10 cellular contexts compared by ENCODE assay signal in the genomic region with DNA sequence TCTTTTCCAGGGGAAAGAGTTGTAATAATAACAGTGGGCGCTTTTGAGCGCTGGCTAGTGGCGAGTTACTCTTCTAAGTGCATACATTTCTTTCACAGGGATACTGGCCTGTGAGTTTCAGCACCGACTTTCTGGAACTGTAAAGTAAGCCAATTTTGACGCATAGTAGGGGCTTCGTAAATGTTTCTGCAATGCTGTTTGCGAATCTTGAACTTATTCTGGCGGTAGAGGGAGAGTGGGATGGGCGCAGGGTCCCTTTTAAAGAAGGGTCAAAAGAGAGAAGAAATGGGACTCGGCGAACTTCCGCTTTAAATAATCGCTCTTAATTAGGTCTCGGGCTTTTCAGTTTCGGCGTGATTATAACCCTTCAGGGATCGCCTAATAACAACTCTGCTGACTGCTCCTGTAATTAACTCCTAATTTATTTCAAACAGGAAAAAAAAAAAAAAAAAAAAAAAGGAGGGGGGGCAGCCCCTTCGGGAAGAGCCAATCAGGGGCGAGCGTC. TPM values are rescaled to one million over a fixed set of nuclear protein-coding genes. Genes with fewer than 3 reads are reported as not detected.
DNase-seq lines count a peak whose midpoint lies in the region; ATAC-seq and TF ChIP-seq lines count a peak whose summit lies in the region.
"Had no signal": no experiment of that assay in that cellular context is flagged by ENCODE, and none has a peak within 500 bp of the region (broad histone marks: within the 10 kb centered on the region; RNA-seq: fewer than 3 reads in every experiment).

No MANE protein-coding gene starts in this region.

- TF ChIP-seq CTCF in ascending aorta (IDR thresholded peaks at IDR 0.05), result no peak

- peaks cover 5% of the 10 kb centered on the region for H3K4me1 Mint-ChIP-seq in T-helper 1 cell treated with Interleukin-12 subunit alpha and Interleukin-12 subunit beta and Interleukin-4 antibody, amounts not matched to agents 30 μg/mL and 1 μg/mL, for 36 hours (ENCODE audit: low read depth)
- peaks cover 7 to 8% of the 10 kb centered on the region in 2 donors for H3K4me1 Mint-ChIP-seq in immature natural killer cell

- H3K36me3 ChIP-seq in ascending aorta (no peaks in the 10 kb centered on the region), subcutaneous abdominal adipose tissue (ENCODE audit: control insufficient read depth in 5 of 5, insufficient read depth in 5 of 5, low read length in 5 of 5) (no peaks in the 10 kb centered on the region)

- ATAC-seq in HG03439 (IDR thresholded peaks at IDR 0.05; ENCODE audit: unreplicated experiment), result no peak

- H3K9me3 ChIP-seq in ascending aorta, result no peaks in the 10 kb centered on the region
- no peaks in the 10 kb centered on the region for H3K9me3 ChIP-seq in subcutaneous abdominal adipose tissue (ENCODE audit: control insufficient read depth in 5 of 5, low read length in 5 of 5)

- intact Hi-C loops in ascending aorta (cut with DNase I) (loop anchor here (10.0 kb wide), 2 partner anchors 189 to 379 kb away; no protein-coding TSS in a partner anchor), head of caudate nucleus (cut with DNase I) (no loop called here)

- H3K27me3 Mint-ChIP-seq in T-helper 1 cell treated with Interleukin-12 subunit alpha and Interleukin-12 subunit beta and Interleukin-4 antibody, amounts not matched to agents 30 μg/mL and 1 μg/mL, for 36 hours (ENCODE audit: low read depth), result peaks cover 88% of the 10 kb centered on the region
- peaks cover 22 to 42% (median 34%) of the 10 kb centered on the region in 3 donors for H3K27me3 Mint-ChIP-seq in immature natural killer cell (ENCODE audit: low read depth in 3 of 3)

- DNase-seq in T-helper 1 cell (no peak), ascending aorta (ENCODE audit: low spot score in 2 of 2) (no peak), immature natural killer cell (no peak), glomerular visceral epithelial cell (ENCODE audit: extremely low spot score) (no peak), head of caudate nucleus (no peak)
- DNase-seq: activated CD4-positive, alpha-beta T cell treated with anti-CD3 and anti-CD28 coated beads for 1 hour; occipital lobe had no signal

- H3K27ac Mint-ChIP-seq in T-helper 1 cell treated with Interleukin-12 subunit alpha and Interleukin-12 subunit beta and Interleukin-4 antibody, amounts not matched to agents 30 μg/mL and 1 μg/mL, for 36 hours, result peak overlapping the region; percentile 77
- no peak overlapping the region for H3K27ac Mint-ChIP-seq in immature natural killer cell

- H3K36me3 Mint-ChIP-seq in T-helper 1 cell treated with Interleukin-12 subunit alpha and Interleukin-12 subunit beta and Interleukin-4 antibody, amounts not matched to agents 30 μg/mL and 1 μg/mL, for 36 hours (ENCODE audit: low read depth), result peaks cover 3% of the 10 kb centered on the region
- peaks cover 0 to 7% (median 0%) of the 10 kb centered on the region in 3 donors for H3K36me3 Mint-ChIP-seq in immature natural killer cell

- H3K9me3 Mint-ChIP-seq in T-helper 1 cell treated with Interleukin-12 subunit alpha and Interleukin-12 subunit beta and Interleukin-4 antibody, amounts not matched to agents 30 μg/mL and 1 μg/mL, for 36 hours, result peaks cover 5% of the 10 kb centered on the region
- peaks cover 0 to 15% (median 7%) of the 10 kb centered on the region in 6 donors for H3K9me3 Mint-ChIP-seq in immature natural killer cell

- peaks cover 21% of the 10 kb centered on the region for H3K27me3 ChIP-seq in ascending aorta
- peaks cover 34 to 75% (median 52%) of the 10 kb centered on the region in 5 donors for H3K27me3 ChIP-seq in subcutaneous abdominal adipose tissue (ENCODE audit: control insufficient read depth in 5 of 5, insufficient read depth in 4 of 5, low read length in 5 of 5)

- H3K4me1 ChIP-seq in ascending aorta, result no peaks in the 10 kb centered on the region
- peaks cover 0 to 36% (median 31%) of the 10 kb centered on the region in 5 donors for H3K4me1 ChIP-seq in subcutaneous abdominal adipose tissue (ENCODE audit: control insufficient read depth in 5 of 5, insufficient read depth in 5 of 5, low read length in 5 of 5)

- peak overlapping the region; percentile 52 to 82 for H3K4me3 ChIP-seq in ascending aorta
- peak overlapping the region; percentile 67 to 88 (median 78) for H3K4me3 ChIP-seq in subcutaneous abdominal adipose tissue (ENCODE audit: low read depth in 1 of 5, low read length in 5 of 5)

- H3K27ac ChIP-seq in ascending aorta, result no peak overlapping the region
- no peak overlapping the region for H3K27ac ChIP-seq in subcutaneous abdominal adipose tissue (ENCODE audit: low read depth, low read length)

- peak overlapping the region in 3 of 5 donors; percentile 12 to 71 (median 62) for H3K9ac ChIP-seq in subcutaneous abdominal adipose tissue (ENCODE audit: low read length in 5 of 5)

- H3K4me3 Mint-ChIP-seq in T-helper 1 cell treated with Interleukin-12 subunit alpha and Interleukin-12 subunit beta and Interleukin-4 antibody, amounts not matched to agents 30 μg/mL and 1 μg/mL, for 36 hours, result no peak overlapping the region
- H3K4me3 Mint-ChIP-seq in immature natural killer cell, result peak overlapping the region; percentile 46 to 84 (median 70)

RNA-seq across cellular contexts. Expression of a gene that starts 0.4 kb away (rescaled TPM):
- not detected for total RNA-seq in ascending aorta
- polyA plus RNA-seq in immature natural killer cell, result not detected
- total RNA-seq: occipital lobe had no signal
